In genomic region chr10:50396491-50397311, GRCh38 we compare ENCODE assay signal across 9 cellular contexts.
A peak's percentile ranks its signal among the peaks of the same experiment; 100 is the strongest.
DNase-seq lines count a peak whose midpoint lies in the region; ATAC-seq and TF ChIP-seq lines count a peak whose summit lies in the region.
"Had no signal": no experiment of that assay in that cellular context is flagged by ENCODE, and none has a peak within 500 bp of the region (broad histone marks: within the 10 kb centered on the region; RNA-seq: fewer than 3 reads in every experiment).

No MANE protein-coding gene starts in this region.

- H3K9me3 ChIP-seq in mucosa of descending colon: no peaks in the 10 kb centered on the region
- H3K9me3 ChIP-seq: colonic mucosa had no signal

- no peak overlapping the region for H3K18ac ChIP-seq in mesendoderm (ENCODE audit: low read length)

- H2AK5ac ChIP-seq in mesendoderm (ENCODE audit: low read length): no peak overlapping the region

- peak; percentile 79 for DNase-seq in EH (ENCODE audit: low read depth)
- DNase-seq in fibroblast of the aortic adventitia (ENCODE audit: low read depth): peak; percentile 55
- DNase-seq in KG1 (lab: John Stamatoyannopoulos, UW): no peak
- no peak for DNase-seq in mucosa of descending colon
- no peak for DNase-seq in substantia nigra (lab: John Stamatoyannopoulos, UW)
- DNase-seq in mesendoderm: no peak
- DNase-seq: colonic mucosa had no signal

- H3K27ac ChIP-seq in substantia nigra (ENCODE audit: low read depth, low read length, poor library complexity, severe bottlenecking): no peak overlapping the region
- H3K27ac ChIP-seq in mesendoderm (ENCODE audit: low read depth, low read length): no peak overlapping the region
- H3K27ac ChIP-seq: colonic mucosa had no signal

- no peak overlapping the region for H3K23ac ChIP-seq in mesendoderm (ENCODE audit: low read length)

- no peak overlapping the region for H3K4me2 ChIP-seq in mesendoderm (ENCODE audit: low read length)

- H3K79me1 ChIP-seq in mesendoderm (ENCODE audit: low read length): peaks cover 4% of the 10 kb centered on the region

- intact Hi-C loops in mucosa of descending colon (cut with DNase I, micrococcal nuclease): no loop called here

- no peak overlapping the region for H2BK120ac ChIP-seq in mesendoderm (ENCODE audit: low read depth, low read length)

- no peak overlapping the region for H4K8ac ChIP-seq in mesendoderm (ENCODE audit: low read depth, low read length)

- H4K5ac ChIP-seq in mesendoderm (ENCODE audit: low read length): no peak overlapping the region

- H3K4me3 ChIP-seq in fibroblast of the aortic adventitia (ENCODE audit: low read depth, low read length): no peak overlapping the region
- no peak overlapping the region for H3K4me3 ChIP-seq in mucosa of descending colon
- no peak overlapping the region for H3K4me3 ChIP-seq in mesendoderm (ENCODE audit: low read length)
- H3K4me3 ChIP-seq: colonic mucosa had no signal

- no peak overlapping the region for H3K56ac ChIP-seq in mesendoderm (ENCODE audit: low read length)

- H2BK5ac ChIP-seq in mesendoderm (ENCODE audit: low read length): no peak overlapping the region

- H3K27me3 ChIP-seq in mesendoderm (ENCODE audit: insufficient read depth, low read length, poor library complexity): no peaks in the 10 kb centered on the region
- H3K27me3 ChIP-seq: colonic mucosa had no signal

- no peak overlapping the region for H3K9ac ChIP-seq in mesendoderm (ENCODE audit: low read length)

- H3K36me3 ChIP-seq in mucosa of descending colon (ENCODE audit: low read depth): no peaks in the 10 kb centered on the region
- H3K36me3 ChIP-seq in mesendoderm (ENCODE audit: control insufficient read depth, insufficient read depth, low read length): no peaks in the 10 kb centered on the region
- H3K36me3 ChIP-seq: colonic mucosa had no signal

- TF ChIP-seq CTCF in fibroblast of the aortic adventitia (IDR thresholded peaks at IDR 0.05; ENCODE audit: insufficient read depth, low read length): no peak
- no peak for TF ChIP-seq CTCF in mucosa of descending colon (IDR thresholded peaks at IDR 0.05)

- ATAC-seq in GM19463 (IDR thresholded peaks at IDR 0.05; ENCODE audit: unreplicated experiment): peak; percentile 81
- peak; percentile 74 for ATAC-seq in HG03558 (IDR thresholded peaks at IDR 0.05; ENCODE audit: extremely low read depth, unreplicated experiment)
- no peak for ATAC-seq in mucosa of descending colon

- no CpG with 5 or more reads among the region's 7 CpGs for WGBS in mesendoderm (ENCODE audit: extremely low coverage, insufficient coverage, low lambda C conversion rate)

- no peak overlapping the region for H3K4ac ChIP-seq in mesendoderm (ENCODE audit: low read depth, low read length)

- H3K4me1 ChIP-seq in mucosa of descending colon (ENCODE audit: low read depth): no peaks in the 10 kb centered on the region
- peaks cover 3% of the 10 kb centered on the region for H3K4me1 ChIP-seq in mesendoderm (ENCODE audit: control insufficient read depth, low read depth, low read length)
- H3K4me1 ChIP-seq: colonic mucosa had no signal

- no peak overlapping the region for H2BK15ac ChIP-seq in mesendoderm (replicated peaks; ENCODE audit: low read depth)

- peaks cover 2% of the 10 kb centered on the region for H3K79me2 ChIP-seq in mesendoderm (ENCODE audit: control insufficient read depth, insufficient read depth, low read length)

Comparison
In these comparisons a context has a peak if more than half of its experiments do, and no peak if none do; other contexts are left out.
1. DNase-seq: peak in EH (single experiment) and fibroblast of the aortic adventitia (single experiment); none in KG1 (single experiment), mucosa of descending colon (0 of 3), substantia nigra (0 of 49) and mesendoderm (single experiment).